36 cellular contexts compared by ENCODE assay signal in genomic region chr7:15544050-15544449, GRCh38. TPM values are rescaled to one million over a fixed set of nuclear protein-coding genes. Genes with fewer than 3 reads are reported as not detected.
"Had no signal": no experiment of that assay in that cellular context is flagged by ENCODE, and none has a peak within 500 bp of the region (broad histone marks: within the 10 kb centered on the region; RNA-seq: fewer than 3 reads in every experiment).

No MANE protein-coding gene starts in this region.

- DNase-seq: activated effector memory CD4-positive, alpha-beta T cell treated with anti-CD3 and anti-CD28 coated beads, Interleukin-2, amount 50 U/mL, for 16 hours; activated effector memory CD4-positive, alpha-beta T cell treated with Interleukin-2 at 50 U/mL for 16 hours; activated gamma-delta T cell; activated gamma-delta T cell treated with Interleukin-2 at 50 U/mL for 16 hours; activated naive CD4-positive, alpha-beta T cell; activated naive CD4-positive, alpha-beta T cell treated with anti-CD3 and anti-CD28 coated beads for 36 hours; activated naive CD4-positive, alpha-beta T cell treated with anti-CD3 and anti-CD28 coated beads, Interleukin-2, amount 10 ng/mL, durations not matched to agents 7 days and 5 days; activated naive CD4-positive, alpha-beta T cell treated with anti-CD3 and anti-CD28 coated beads, Interleukin-2, amount 50 U/mL, for 16 hours; activated naive CD4-positive, alpha-beta T cell treated with Interleukin-2 at 50 U/mL for 16 hours; activated naive CD8-positive, alpha-beta T cell treated with anti-CD3 and anti-CD28 coated beads for 36 hours; activated naive CD8-positive, alpha-beta T cell treated with anti-CD3 and anti-CD28 coated beads, Interleukin-2, amount 10 ng/mL, durations not matched to agents 7 days and 5 days; activated naive CD8-positive, alpha-beta T cell treated with anti-CD3 and anti-CD28 coated beads, Interleukin-2, amount 50 U/mL, for 24 hours; activated T-cell treated with anti-CD3 and anti-CD28 coated beads for 4 hours; activated T-cell treated with anti-CD3 and anti-CD28 coated beads, Interleukin-2, amount 50 U/mL, for 1 hour; activated T-cell treated with anti-CD3 and anti-CD28 coated beads, Interleukin-2, amount 50 U/mL, for 24 hours; activated T-cell treated with anti-CD3 and anti-CD28 coated beads, Interleukin-2, amount 50 U/mL, for 4 hours; activated T-cell treated with anti-CD3 and anti-CD28 coated beads, Interleukin-2, amount 50 U/mL, for 48 hours; activated T-cell treated with anti-CD3 and anti-CD28 coated beads, Interleukin-2, amount 50 U/mL, for 72 hours; adrenal gland; amniotic stem cell; amygdala; anterior cingulate cortex; aorta; body of pancreas; brain microvascular endothelial cell; caudate nucleus; central memory CD4-positive, alpha-beta T cell; cerebellar nuclear complex had no signal

- H3K4me3 ChIP-seq: adrenal gland, ascending aorta, body of pancreas, cardiac muscle cell had no signal

- ATAC-seq: activated naive CD4-positive, alpha-beta T cell treated with anti-CD3 and anti-CD28 coated beads, Interleukin-2, amount 50 U/mL, for 72 hours; activated naive CD8-positive, alpha-beta T cell treated with anti-CD3 and anti-CD28 coated beads, Interleukin-2, amount 50 U/mL, for 24 hours; activated T-cell treated with anti-CD3 and anti-CD28 coated beads, Interleukin-2, amount 50 U/mL, for 4 hours; activated T-cell treated with anti-CD3 and anti-CD28 coated beads, Interleukin-2, amount 50 U/mL, for 72 hours; activated T-helper 17 cell treated with anti-CD3 and anti-CD28 coated beads, Interleukin-2, amount 50 U/mL, for 72 hours; body of pancreas had no signal

- H3K9me3 ChIP-seq: adrenal gland, body of pancreas had no signal

- H3K36me3 ChIP-seq: adrenal gland, ascending aorta, brain microvascular endothelial cell, cardiac muscle cell had no signal

- FAIRE-seq: astrocyte, bronchial epithelial cell had no signal

- H3K27ac ChIP-seq: adrenal gland, ascending aorta, body of pancreas, brain microvascular endothelial cell, cardiac muscle cell had no signal

- H3K27me3 ChIP-seq: adrenal gland, ascending aorta, body of pancreas, brain microvascular endothelial cell, cardiac muscle cell had no signal

- H3K4me1 ChIP-seq: adrenal gland, ascending aorta, body of pancreas had no signal

RNA-seq across cellular contexts. Expression of gene AGMO, which starts 17.8 kb away (rescaled TPM):
- total RNA-seq: activated naive CD4-positive, alpha-beta T cell treated with anti-CD3 and anti-CD28 coated beads for 36 hours; activated naive CD4-positive, alpha-beta T cell treated with anti-CD3 and anti-CD28 coated beads, Interleukin-2, amount 50 U/mL, for 72 hours; activated naive CD8-positive, alpha-beta T cell treated with anti-CD3 and anti-CD28 coated beads for 36 hours; activated naive CD8-positive, alpha-beta T cell treated with anti-CD3 and anti-CD28 coated beads, Interleukin-2, amount 10 ng/mL, durations not matched to agents 7 days and 5 days; activated T-cell treated with anti-CD3 and anti-CD28 coated beads, Interleukin-2, amount 50 U/mL, for 4 hours; activated T-cell treated with anti-CD3 and anti-CD28 coated beads, Interleukin-2, amount 50 U/mL, for 72 hours; activated T-helper 1 cell treated with anti-CD3 and anti-CD28 coated beads, Interleukin-12 subunit alpha, Interleukin-12 subunit beta, Interleukin-2, Interleukin-4 antibody, amounts not matched to agents 30 ng/mL and 10 ng/mL and 1 ng/mL, durations not matched to agents 14 hours and 24 hours and 36 hours; activated T-helper 17 cell treated with anti-CD3 and anti-CD28 coated beads, Interleukin-2, amount 50 U/mL, for 72 hours; activated T-helper 2 cell treated with anti-CD3 and anti-CD28 coated beads, Interferon-gamma antibody, Interleukin-2, Interleukin-4, amounts not matched to agents 10 μg/mL and 5 μg/mL and 100 μg/mL, durations not matched to agents 14 hours and 24 hours and 36 hours; ascending aorta; cardiac muscle cell had no signal
